In the genomic region with DNA sequence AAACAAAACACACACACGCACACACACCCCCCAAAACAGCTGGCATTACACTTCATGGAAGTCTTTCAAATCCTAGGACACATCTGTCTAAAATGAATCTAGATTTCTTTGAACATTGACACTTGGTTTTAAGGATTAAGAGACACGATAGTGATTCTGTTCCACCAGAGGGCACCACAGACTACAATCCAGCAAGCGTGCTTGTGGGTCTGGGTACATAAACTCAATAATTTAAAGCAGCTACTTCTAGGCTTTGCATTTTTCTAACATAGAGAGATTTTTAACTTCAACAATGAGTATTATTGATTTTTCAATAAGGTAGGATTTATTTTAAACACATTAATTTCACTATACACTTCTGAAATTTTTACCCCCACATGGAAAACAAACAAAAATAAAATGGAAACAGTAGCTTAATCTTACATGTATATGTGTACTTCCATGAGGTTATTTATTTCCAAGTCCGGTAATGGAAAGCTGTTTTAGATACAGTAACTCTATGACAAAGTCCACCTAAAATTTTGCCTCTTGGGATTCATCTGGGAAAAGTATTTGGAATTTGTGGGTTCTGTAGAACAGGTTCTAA, we compare ENCODE assay signal across 8 cellular contexts.
DNase-seq lines count a peak whose midpoint lies in the region; ATAC-seq and TF ChIP-seq lines count a peak whose summit lies in the region.

No MANE protein-coding gene starts in this region.

- no peak overlapping the region for H3K27ac Mint-ChIP-seq in activated naive CD8-positive, alpha-beta T cell treated with anti-CD3 and anti-CD28 coated beads, Interleukin-2, amount 50 U/mL, for 24 hours

- intact Hi-C loops in left ventricle myocardium inferior (cut with micrococcal nuclease) = loop anchor here (5.0 kb wide), 2 partner anchors 155 to 705 kb away; no protein-coding TSS in a partner anchor

- H2AFZ ChIP-seq in ACC112 (ENCODE audit: low read length, unreplicated experiment) = peak overlapping the region; percentile 89

- H3K4me3 ChIP-seq in ACC112 (ENCODE audit: low read depth, low read length) (no peak overlapping the region), left ventricle myocardium inferior (no peak overlapping the region), retinal pigment epithelial cell (ENCODE audit: low read length) (no peak overlapping the region)

- H3K4me3 Mint-ChIP-seq in activated naive CD8-positive, alpha-beta T cell treated with anti-CD3 and anti-CD28 coated beads, Interleukin-2, amount 50 U/mL, for 24 hours = no peak overlapping the region

- no peaks in the 10 kb centered on the region for H3K9me3 ChIP-seq in left ventricle myocardium inferior (replicated peaks)

- H3K79me2 ChIP-seq in ACC112 (ENCODE audit: control insufficient read depth, insufficient read depth, low read length, unreplicated experiment) = no peaks in the 10 kb centered on the region

- DNase-seq in SK-N-DZ (ENCODE audit: low spot score) (peak; percentile 84), left ventricle myocardium inferior (peak; percentile 22), retinal pigment epithelial cell (ENCODE audit: low read depth) (peak; percentile 37), NCI-H187 treated with DMSO at 0.1 percent for 48 hours (lab: John Stamatoyannopoulos, UW) (no peak)
- DNase-seq in activated naive CD8-positive, alpha-beta T cell treated with anti-CD3 and anti-CD28 coated beads, Interleukin-2, amount 50 U/mL, for 24 hours = peak; percentile 55

- H3K4me1 ChIP-seq in ACC112 (ENCODE audit: control insufficient read depth, insufficient read depth, low read length, unreplicated experiment) (peaks cover 24% of the 10 kb centered on the region), left ventricle myocardium inferior (no peaks in the 10 kb centered on the region)

- H3K27ac ChIP-seq in ACC112 (ENCODE audit: low read depth, low read length) (no peak overlapping the region), left ventricle myocardium inferior (replicated peaks) (no peak overlapping the region)

- H3K4me1 Mint-ChIP-seq in activated naive CD8-positive, alpha-beta T cell treated with anti-CD3 and anti-CD28 coated beads, Interleukin-2, amount 50 U/mL, for 24 hours = no peaks in the 10 kb centered on the region

- TF ChIP-seq CTCF in LNCAP (IDR thresholded peaks at IDR 0.05) (peak; percentile 68), left ventricle myocardium inferior (IDR thresholded peaks at IDR 0.05; ENCODE audit: borderline replicate concordance) (peak; percentile 87), retinal pigment epithelial cell (conservative IDR thresholded peaks at IDR 0.05; ENCODE audit: low read depth, low read length) (peak; percentile 76)

- H3K36me3 Mint-ChIP-seq in activated naive CD8-positive, alpha-beta T cell treated with anti-CD3 and anti-CD28 coated beads, Interleukin-2, amount 50 U/mL, for 24 hours (ENCODE audit: low read depth) = no peaks in the 10 kb centered on the region

- peaks cover 14% of the 10 kb centered on the region for H3K27me3 Mint-ChIP-seq in activated naive CD8-positive, alpha-beta T cell treated with anti-CD3 and anti-CD28 coated beads, Interleukin-2, amount 50 U/mL, for 24 hours

- H3K9me3 Mint-ChIP-seq in activated naive CD8-positive, alpha-beta T cell treated with anti-CD3 and anti-CD28 coated beads, Interleukin-2, amount 50 U/mL, for 24 hours = no peaks in the 10 kb centered on the region

- no peaks in the 10 kb centered on the region for H3K27me3 ChIP-seq in ACC112 (ENCODE audit: insufficient read depth, low read length)
- H3K27me3 ChIP-seq in left ventricle myocardium inferior (ENCODE audit: low read depth) = no peaks in the 10 kb centered on the region

- H3K36me3 ChIP-seq in ACC112 (ENCODE audit: insufficient read depth, low read length) (no peaks in the 10 kb centered on the region), left ventricle myocardium inferior (no peaks in the 10 kb centered on the region)

- ATAC-seq in GM18499 (IDR thresholded peaks at IDR 0.05; ENCODE audit: insufficient read depth, unreplicated experiment) = peak; percentile 60
- ATAC-seq in activated naive CD8-positive, alpha-beta T cell treated with anti-CD3 and anti-CD28 coated beads, Interleukin-2, amount 50 U/mL, for 24 hours = peak; percentile 73
